In the genomic region with DNA sequence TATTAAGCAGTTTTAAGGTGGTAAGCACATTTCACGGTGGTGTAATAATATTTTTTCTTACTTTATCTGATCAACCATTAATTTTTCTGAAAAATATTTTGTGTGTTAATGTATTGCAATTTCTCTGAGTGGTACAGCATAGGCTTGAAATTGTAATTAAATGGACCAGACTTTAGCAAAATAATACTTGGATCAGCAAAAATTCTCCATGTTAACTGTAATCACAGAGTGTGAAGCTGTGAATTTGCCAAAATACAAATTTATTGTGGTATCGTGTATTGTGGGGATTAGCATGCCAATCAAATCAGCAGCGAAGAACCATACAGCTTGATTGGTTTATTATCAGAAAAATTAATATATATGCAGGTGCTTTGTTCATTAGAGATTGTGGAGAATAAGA, we compare ENCODE assay signal across 35 cellular contexts.
"Had no signal": no experiment of that assay in that cellular context is flagged by ENCODE, and none has a peak within 500 bp of the region (broad histone marks: within the 10 kb centered on the region; RNA-seq: fewer than 3 reads in every experiment).

No MANE protein-coding gene starts in this region.

- DNase-seq: Kasumi-1, MG63, MM.1S, MV-4-11, NCI-H1048, NCI-H1092, NCI-H1092 treated with DMSO at 0.1 percent for 48 hours, NCI-H1105, NCI-H1105 treated with DMSO at 0.1 percent for 48 hours, NCI-H1417, NCI-H1417 treated with DMSO at 0.1 percent for 48 hours, NCI-H1436, NCI-H1436 treated with DMSO at 0.1 percent for 48 hours, NCI-H146, NCI-H1694, NCI-H1694 treated with DMSO at 0.1 percent for 48 hours, NCI-H187, NCI-H187 treated with DMSO at 0.1 percent for 48 hours, NCI-H1930, NCI-H2029, NCI-H2029 treated with DMSO at 0.1 percent for 48 hours, NCI-H2081, NCI-H2081 treated with DMSO at 0.1 percent for 48 hours, NCI-H2107, NCI-H2171, NCI-H2171 treated with DMSO at 0.1 percent for 48 hours, NCI-H2227 treated with DMSO at 0.1 percent for 48 hours, NCI-H345, NCI-H446, NCI-H446 treated with DMSO at 0.1 percent for 48 hours, NCI-H510A, NCI-H510A treated with DMSO at 0.1 percent for 48 hours, NCI-H524, NCI-H524 treated with DMSO at 0.1 percent for 48 hours, NCI-H526 had no signal

- H3K9me3 ChIP-seq: MG63 had no signal

- H3K4me3 ChIP-seq: MG63 had no signal

- H3K36me3 ChIP-seq: MG63 had no signal

- H3K27me3 ChIP-seq: MG63 had no signal
